ENCODE assay signal across 11 cellular contexts in genomic region chr7:232571-233455, GRCh38. TPM values are rescaled to one million over a fixed set of nuclear protein-coding genes. Genes with fewer than 3 reads are reported as not detected.
DNase-seq lines count a peak whose midpoint lies in the region; ATAC-seq, FAIRE-seq and TF ChIP-seq lines count a peak whose summit lies in the region.
"Had no signal": no experiment of that assay in that cellular context is flagged by ENCODE, and none has a peak within 500 bp of the region (broad histone marks: within the 10 kb centered on the region; RNA-seq: fewer than 3 reads in every experiment).

No MANE protein-coding gene starts in this region.

- no peak overlapping the region for H3K4me2 ChIP-seq in K562 (ENCODE audit: insufficient read depth, low read length)

- in situ Hi-C loops in K562 (cut with MboI) = no loop called here

- H3K79me2 ChIP-seq in K562 (ENCODE audit: control insufficient read depth, insufficient read depth, low read length) = no peaks in the 10 kb centered on the region

- peak overlapping the region; percentile 64 for H3K4me3 Mint-ChIP-seq in glutamatergic neuron (ENCODE audit: unreplicated experiment)
- H3K4me3 Mint-ChIP-seq in activated CD8-positive, alpha-beta T cell treated with anti-CD3 and anti-CD28 coated beads, Interleukin-2, amount 10 ng/mL, durations not matched to agents 7 days and 5 days = no peak overlapping the region
- H3K4me3 Mint-ChIP-seq in immature natural killer cell = no peak overlapping the region
- H3K4me3 Mint-ChIP-seq: central memory CD8-positive, alpha-beta T cell had no signal

- BruUV-seq in K562 (replicated peaks; lab: Mats Ljungman, UMichigan) = no TSS peak

- no peak for TF ChIP-seq RAD21 in K562 (CRISPR knock-in tag; conservative IDR thresholded peaks at IDR 0.05 in 1 of 2, IDR thresholded peaks at IDR 0.05 in 1 of 2)

- CTCF ChIA-PET in K562 (lab: Yijun Ruan, JAX; ENCODE audit: low intra/inter-chr PET ratio) = no interaction called here
- CTCF ChIA-PET in activated CD8-positive, alpha-beta T cell treated with anti-CD3 and anti-CD28 coated beads, Interleukin-2, amount 10 ng/mL, durations not matched to agents 7 days and 5 days (lab: Charles Lee) = no interaction called here

- H3K27ac Mint-ChIP-seq in glutamatergic neuron (ENCODE audit: unreplicated experiment) (peak overlapping the region; percentile 59), immature natural killer cell (no peak overlapping the region)
- H3K27ac Mint-ChIP-seq in activated CD8-positive, alpha-beta T cell treated with anti-CD3 and anti-CD28 coated beads, Interleukin-2, amount 10 ng/mL, durations not matched to agents 7 days and 5 days = no peak overlapping the region

- POLR2A ChIA-PET in K562 (lab: Yijun Ruan, JAX) = interaction anchor here (0.6 kb wide), 1 partner anchor 11 kb away, joined by 4 read pairs; no protein-coding TSS in a partner anchor
- POLR2A ChIA-PET in activated CD8-positive, alpha-beta T cell treated with anti-CD3 and anti-CD28 coated beads, Interleukin-2, amount 10 ng/mL, durations not matched to agents 7 days and 5 days (lab: Charles Lee) = no interaction called here

- H2AFZ ChIP-seq in K562 (ENCODE audit: low read depth, low read length) = no peak overlapping the region

- no peaks in the 10 kb centered on the region for H3K9me3 ChIP-seq in K562 (replicated peaks; ENCODE audit: control insufficient read depth, insufficient read depth, low read depth, low read length)
- H3K9me3 ChIP-seq in stomach = no peaks in the 10 kb centered on the region

- intact Hi-C loops in K562 (cut with micrococcal nuclease) = no loop called here
- intact Hi-C loops in stomach (cut with DNase I; ENCODE audit: low total_unique reads) = no loop called here

- H3K36me3 ChIP-seq in K562 (ENCODE audit: control insufficient read depth, insufficient read depth, low read length) = no peaks in the 10 kb centered on the region
- H3K36me3 ChIP-seq in stomach = peaks cover 5 to 31% (median 15%) of the 10 kb centered on the region in 4 donors

- no peak for TF ChIP-seq POLR2A in K562 (conservative IDR thresholded peaks at IDR 0.05)
- no peak for TF ChIP-seq POLR2A in stomach (IDR thresholded peaks at IDR 0.05)

- no peak overlapping the region for H3K27ac ChIP-seq in K562 (ENCODE audit: extremely low read depth, low read depth, low read length)
- H3K27ac ChIP-seq in stomach = peak overlapping the region; percentile 16 to 95 (median 91)

- H3K4me1 ChIP-seq in K562 (replicated peaks in 1 of 2; ENCODE audit: control insufficient read depth in 2 of 2, insufficient read depth in 2 of 2, low read length in 2 of 2) (peaks cover 0 to 19% of the 10 kb centered on the region in 2 experiments; a peak in 2 of 5 replicates), stomach (peaks cover 58 to 90% (median 79%) of the 10 kb centered on the region in 4 donors)

- DNase-seq in ELR (ENCODE audit: low read depth) (peak; percentile 58), K562 (ENCODE audit: extremely low read depth in 1 of 4, low spot score in 3 of 4) (no peak), glutamatergic neuron (no peak), stomach (no peak), NCI-H2107 (lab: John Stamatoyannopoulos, UW) (no peak), immature natural killer cell (no peak)
- DNase-seq in activated CD8-positive, alpha-beta T cell treated with anti-CD3 and anti-CD28 coated beads, Interleukin-2, amount 10 ng/mL, durations not matched to agents 7 days and 5 days = no peak
- DNase-seq: activated CD8-positive, alpha-beta memory T cell treated with anti-CD3 and anti-CD28 coated beads, Interleukin-2, amount 50 U/mL, for 4 hours; NCI-H69 had no signal

- H3K4me3 ChIP-seq in K562 = no peak overlapping the region
- no peak overlapping the region for H3K4me3 ChIP-seq in stomach

- H3K27me3 ChIP-seq in K562 (ENCODE audit: control insufficient read depth in 2 of 2, insufficient read depth in 2 of 2, low read length in 2 of 2) (peaks cover 66 to 97% of the 10 kb centered on the region in 2 experiments), stomach (no peaks in the 10 kb centered on the region)

- no peak for TF ChIP-seq CTCF in K562 (IDR thresholded peaks at IDR 0.05 in 2 of 3, conservative IDR thresholded peaks at IDR 0.05 in 1 of 3; ENCODE audit: insufficient read depth in 2 of 3, low read depth in 1 of 3, low read length in 3 of 3)
- TF ChIP-seq CTCF in glutamatergic neuron (IDR thresholded peaks at IDR 0.05; ENCODE audit: partially characterized antibody, unreplicated experiment) = no peak
- no peak for TF ChIP-seq CTCF in stomach (IDR thresholded peaks at IDR 0.05)

- no peak for FAIRE-seq in K562 (lab: Jason Lieb, UNC)

- 3% methylated on average over 42 of the region's 42 CpGs for WGBS in K562 (ENCODE audit: insufficient coverage, low coverage, missing lambda C conversion rate)
- 61 to 82% (median 78%) methylated on average over 32 to 42 of the region's 42 CpGs for WGBS in stomach, 5 donors

- no peak overlapping the region for H3K9ac ChIP-seq in K562 (ENCODE audit: insufficient read depth in 1 of 2, low read depth in 2 of 2, low read length in 2 of 2)

- H3K9me3 Mint-ChIP-seq in glutamatergic neuron (ENCODE audit: unreplicated experiment) (peaks cover 15% of the 10 kb centered on the region), immature natural killer cell (no peaks in the 10 kb centered on the region)
- no peaks in the 10 kb centered on the region for H3K9me3 Mint-ChIP-seq in activated CD8-positive, alpha-beta T cell treated with anti-CD3 and anti-CD28 coated beads, Interleukin-2, amount 10 ng/mL, durations not matched to agents 7 days and 5 days (ENCODE audit: insufficient read depth)
- H3K9me3 Mint-ChIP-seq: central memory CD8-positive, alpha-beta T cell had no signal

- H3K4me1 Mint-ChIP-seq in glutamatergic neuron (ENCODE audit: low read depth, unreplicated experiment) (peaks cover 12% of the 10 kb centered on the region), immature natural killer cell (no peaks in the 10 kb centered on the region)
- H3K4me1 Mint-ChIP-seq in activated CD8-positive, alpha-beta T cell treated with anti-CD3 and anti-CD28 coated beads, Interleukin-2, amount 10 ng/mL, durations not matched to agents 7 days and 5 days (ENCODE audit: low read depth) = no peaks in the 10 kb centered on the region

- H3K27me3 Mint-ChIP-seq in glutamatergic neuron (ENCODE audit: unreplicated experiment) (peaks cover 10% of the 10 kb centered on the region), immature natural killer cell (ENCODE audit: low read depth in 3 of 3) (no peaks in the 10 kb centered on the region)
- no peaks in the 10 kb centered on the region for H3K27me3 Mint-ChIP-seq in activated CD8-positive, alpha-beta T cell treated with anti-CD3 and anti-CD28 coated beads, Interleukin-2, amount 10 ng/mL, durations not matched to agents 7 days and 5 days (ENCODE audit: low read depth)

- no peak for TF ChIP-seq EP300 in K562 (IDR thresholded peaks at IDR 0.05; ENCODE audit: low read length)
- TF ChIP-seq EP300 in stomach (IDR thresholded peaks at IDR 0.05) = no peak

- peaks cover 24% of the 10 kb centered on the region for H4K20me1 ChIP-seq in K562 (replicated peaks; ENCODE audit: control insufficient read depth, insufficient read depth, low read length)

- no peak for ATAC-seq in K562
- ATAC-seq in activated CD8-positive, alpha-beta T cell treated with anti-CD3 and anti-CD28 coated beads, Interleukin-2, amount 10 ng/mL, durations not matched to agents 7 days and 5 days = no peak
- ATAC-seq in GM21526 (IDR thresholded peaks at IDR 0.05; ENCODE audit: low FRiP score, unreplicated experiment) = no peak

- H3K36me3 Mint-ChIP-seq in glutamatergic neuron (ENCODE audit: unreplicated experiment) (peaks cover 9% of the 10 kb centered on the region), immature natural killer cell (no peaks in the 10 kb centered on the region)
- H3K36me3 Mint-ChIP-seq in activated CD8-positive, alpha-beta T cell treated with anti-CD3 and anti-CD28 coated beads, Interleukin-2, amount 10 ng/mL, durations not matched to agents 7 days and 5 days (ENCODE audit: low read depth) = no peaks in the 10 kb centered on the region

- no peaks in the 10 kb centered on the region for H3K9me1 ChIP-seq in K562 (ENCODE audit: control insufficient read depth, insufficient read depth, low read length)

RNA-seq across cellular contexts. Expression of gene FAM20C, which starts 40.4 kb away (rescaled TPM):
- not detected in 2 replicates for total RNA-seq in K562 (2011; cell fraction: chromatin; rRNA removed; ENCODE audit: low replicate concordance)
- total RNA-seq in K562 (2011; cell fraction: nucleolus; rRNA removed) = not detected in 2 replicates
- total RNA-seq in K562 (2011; cell fraction: nucleoplasm; rRNA removed) = not detected in 2 replicates
- total RNA-seq in K562 (2014; rRNA removed) (not detected in 2 replicates), K562 (2014; rRNA removed; fragmentation: Illumina TruSeq; extraction: Trizol) (not detected in 2 replicates), K562 (2015; rRNA removed; fragmentation: Illumina TruSeq; extraction: Trizol) (not detected in 2 replicates), K562 (2021) (0.09 and 0.20 TPM in 2 replicates), glutamatergic neuron (ENCODE audit: unreplicated experiment) (199 TPM), stomach (10 to 100 TPM; 21.3 to 89.8 (median 49.0) TPM)
- polyA plus RNA-seq in K562 (2011; rRNA removed) (not detected in 2 replicates), K562 (2014; fragmentation: Illumina TruSeq; extraction: Trizol) (not detected in 2 replicates), K562 (2014; fragmentation: Nextera tagmentation; extraction: Ambion mirVana) (not detected), K562 (2014; rRNA removed) (not detected in 2 replicates), stomach (10 to 100 TPM; 19.1 to 35.2 (median 33.9) TPM), immature natural killer cell (not detected)
- not detected in 2 replicates for polyA plus RNA-seq in K562 (2011; cell fraction: cytosol; rRNA removed)
- not detected in 2 replicates for polyA plus RNA-seq in K562 (2011; cell fraction: nucleus; rRNA removed)
- not detected in 2 replicates for polyA plus RNA-seq in K562 (2012)
- polyA minus RNA-seq in K562 (2011; rRNA and poly(A)+ RNA removed) = not detected in 2 replicates
- 0.64 TPM in 1 of 2 replicates, not detected in the other for polyA minus RNA-seq in K562 (2011; cell fraction: cytosol; rRNA and poly(A)+ RNA removed)
- not detected in 2 replicates for polyA minus RNA-seq in K562 (2011; cell fraction: nucleus; rRNA and poly(A)+ RNA removed)
- total RNA-seq in activated CD8-positive, alpha-beta T cell treated with anti-CD3 and anti-CD28 coated beads, Interleukin-2, amount 10 ng/mL, durations not matched to agents 7 days and 5 days = under 1 TPM in 1 of 2 experiments, not detected in 1; 0.74 TPM

RNA-seq across cellular contexts. Expression of gene FOXL3, which starts 57.2 kb away (rescaled TPM):
- not detected in 2 replicates for total RNA-seq in K562 (2011; cell fraction: chromatin; rRNA removed; ENCODE audit: low replicate concordance)
- total RNA-seq in K562 (2011; cell fraction: nucleolus; rRNA removed) = not detected in 2 replicates
- total RNA-seq in K562 (2011; cell fraction: nucleoplasm; rRNA removed) = not detected in 2 replicates
- total RNA-seq in K562 (2014; rRNA removed) (not detected in 2 replicates), K562 (2014; rRNA removed; fragmentation: Illumina TruSeq; extraction: Trizol) (not detected in 2 replicates), K562 (2015; rRNA removed; fragmentation: Illumina TruSeq; extraction: Trizol) (not detected in 2 replicates), K562 (2021) (not detected in 2 replicates), glutamatergic neuron (ENCODE audit: unreplicated experiment) (not detected), stomach (not detected)
- polyA plus RNA-seq in K562 (2011; rRNA removed) (not detected in 2 replicates), K562 (2014; fragmentation: Illumina TruSeq; extraction: Trizol) (not detected in 2 replicates), K562 (2014; fragmentation: Nextera tagmentation; extraction: Ambion mirVana) (not detected), K562 (2014; rRNA removed) (not detected in 2 replicates), stomach (not detected), immature natural killer cell (not detected)
- not detected in 2 replicates for polyA plus RNA-seq in K562 (2011; cell fraction: cytosol; rRNA removed)
- not detected in 2 replicates for polyA plus RNA-seq in K562 (2011; cell fraction: nucleus; rRNA removed)
- not detected in 2 replicates for polyA plus RNA-seq in K562 (2012)
- not detected in 2 replicates for polyA minus RNA-seq in K562 (2011; rRNA and poly(A)+ RNA removed)
- polyA minus RNA-seq in K562 (2011; cell fraction: cytosol; rRNA and poly(A)+ RNA removed) = not detected in 2 replicates
- polyA minus RNA-seq in K562 (2011; cell fraction: nucleus; rRNA and poly(A)+ RNA removed) = not detected in 2 replicates
- total RNA-seq in activated CD8-positive, alpha-beta T cell treated with anti-CD3 and anti-CD28 coated beads, Interleukin-2, amount 10 ng/mL, durations not matched to agents 7 days and 5 days = not detected

Comparison
In these comparisons a context has a peak if more than half of its experiments do, and no peak if none do; other contexts are left out.
1. RNA of gene FAM20C, which starts 40.4 kb away (total RNA-seq): 199 TPM in glutamatergic neuron (single experiment) and 21.3 to 89.8 TPM in stomach; 0.74 TPM in activated CD8-positive, alpha-beta T cell treated with anti-CD3 and anti-CD28 coated beads, Interleukin-2, amount 10 ng/mL, durations not matched to agents 7 days and 5 days and 0.09 to 0.20 TPM in K562; every median in the first group is over 10 times any median in the second.